1 cellular context compared by ENCODE assay signal in the genomic region with DNA sequence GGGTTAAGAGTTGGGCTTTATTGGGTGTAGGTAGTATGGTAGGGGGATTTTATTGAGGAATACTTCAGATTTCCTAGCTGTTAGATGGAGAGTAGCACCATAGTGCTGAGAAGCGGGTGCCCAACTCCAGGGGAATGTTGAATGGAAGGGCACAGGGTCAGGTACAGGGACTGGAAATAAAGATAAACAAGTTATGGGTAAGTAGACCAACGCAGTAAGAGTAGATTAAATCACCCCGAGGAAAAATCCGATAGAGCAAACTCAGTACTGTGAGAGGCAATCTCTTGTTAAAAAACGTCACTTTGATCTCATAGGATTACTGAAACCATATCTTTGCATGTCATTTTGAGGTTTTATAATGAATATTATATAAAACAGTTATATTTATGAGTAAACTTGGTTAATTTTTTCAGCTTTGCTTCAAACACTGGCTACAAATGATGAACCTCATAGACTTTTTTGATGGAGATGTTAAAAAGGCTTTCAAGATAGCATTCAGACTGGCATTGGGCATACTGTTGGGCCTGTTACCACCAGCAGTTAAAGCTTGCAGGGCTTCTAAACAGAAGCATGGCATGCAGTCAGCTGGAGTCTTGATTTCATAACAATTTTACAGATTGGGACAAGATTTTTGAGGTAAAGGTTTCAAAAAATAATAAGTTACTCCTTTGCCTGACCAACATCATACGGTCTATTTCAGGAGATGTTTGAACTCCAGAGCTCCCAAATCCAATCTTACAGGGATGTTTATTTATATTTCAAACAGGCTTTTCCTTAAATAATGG.
TF ChIP-seq lines count a peak whose summit lies in the region.

No MANE protein-coding gene starts in this region.

TF ChIP-seq in SK-N-SH, 30 proteins besides CTCF, POLR2A, EP300 and RAD21 (continued from another document):
- TF ChIP-seq, protein P1, sequence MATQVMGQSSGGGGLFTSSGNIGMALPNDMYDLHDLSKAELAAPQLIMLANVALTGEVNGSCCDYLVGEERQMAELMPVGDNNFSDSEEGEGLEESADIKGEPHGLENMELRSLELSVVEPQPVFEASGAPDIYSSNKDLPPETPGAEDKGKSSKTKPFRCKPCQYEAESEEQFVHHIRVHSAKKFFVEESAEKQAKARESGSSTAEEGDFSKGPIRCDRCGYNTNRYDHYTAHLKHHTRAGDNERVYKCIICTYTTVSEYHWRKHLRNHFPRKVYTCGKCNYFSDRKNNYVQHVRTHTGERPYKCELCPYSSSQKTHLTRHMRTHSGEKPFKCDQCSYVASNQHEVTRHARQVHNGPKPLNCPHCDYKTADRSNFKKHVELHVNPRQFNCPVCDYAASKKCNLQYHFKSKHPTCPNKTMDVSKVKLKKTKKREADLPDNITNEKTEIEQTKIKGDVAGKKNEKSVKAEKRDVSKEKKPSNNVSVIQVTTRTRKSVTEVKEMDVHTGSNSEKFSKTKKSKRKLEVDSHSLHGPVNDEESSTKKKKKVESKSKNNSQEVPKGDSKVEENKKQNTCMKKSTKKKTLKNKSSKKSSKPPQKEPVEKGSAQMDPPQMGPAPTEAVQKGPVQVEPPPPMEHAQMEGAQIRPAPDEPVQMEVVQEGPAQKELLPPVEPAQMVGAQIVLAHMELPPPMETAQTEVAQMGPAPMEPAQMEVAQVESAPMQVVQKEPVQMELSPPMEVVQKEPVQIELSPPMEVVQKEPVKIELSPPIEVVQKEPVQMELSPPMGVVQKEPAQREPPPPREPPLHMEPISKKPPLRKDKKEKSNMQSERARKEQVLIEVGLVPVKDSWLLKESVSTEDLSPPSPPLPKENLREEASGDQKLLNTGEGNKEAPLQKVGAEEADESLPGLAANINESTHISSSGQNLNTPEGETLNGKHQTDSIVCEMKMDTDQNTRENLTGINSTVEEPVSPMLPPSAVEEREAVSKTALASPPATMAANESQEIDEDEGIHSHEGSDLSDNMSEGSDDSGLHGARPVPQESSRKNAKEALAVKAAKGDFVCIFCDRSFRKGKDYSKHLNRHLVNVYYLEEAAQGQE (IDR thresholded peaks at IDR 0.05; ENCODE audit: low read depth, low read length): no peak
- TF ChIP-seq NRF1 (IDR thresholded peaks at IDR 0.05; ENCODE audit: low read depth, low read length): no peak
- TF ChIP-seq FOXM1 (IDR thresholded peaks at IDR 0.05; ENCODE audit: low read depth): no peak
- TF ChIP-seq JUND (IDR thresholded peaks at IDR 0.05): no peak
- no peak for TF ChIP-seq GATA2 (CRISPR knock-in tag; IDR thresholded peaks at IDR 0.05)
- no peak for TF ChIP-seq RCOR1 (IDR thresholded peaks at IDR 0.05; ENCODE audit: low read length)
- TF ChIP-seq RFX5 (IDR thresholded peaks at IDR 0.05; ENCODE audit: low read length): no peak
